ENCODE assay signal across 16 cellular contexts in genomic region chr13:64725492-64725891, GRCh38.
DNase-seq lines count a peak whose midpoint lies in the region; ATAC-seq and TF ChIP-seq lines count a peak whose summit lies in the region.
"Had no signal": no experiment of that assay in that cellular context is flagged by ENCODE, and none has a peak within 500 bp of the region (broad histone marks: within the 10 kb centered on the region; RNA-seq: fewer than 3 reads in every experiment).

No MANE protein-coding gene starts in this region.

- CTCF ChIA-PET in Caco-2 (lab: Charles Lee) = no interaction called here
- CTCF ChIA-PET in WTC11 (lab: Charles Lee) = no interaction called here

- H3K27me3 Mint-ChIP-seq in Caco-2 (ENCODE audit: insufficient read depth, unreplicated experiment) (no peaks in the 10 kb centered on the region), GM23338 (ENCODE audit: insufficient read depth, low read depth, poor library complexity) (peaks cover under 1% of the 10 kb centered on the region), WTC11 (ENCODE audit: low read depth) (no peaks in the 10 kb centered on the region)

- POLR2A ChIA-PET in Caco-2 (lab: Charles Lee) (no interaction called here), WTC11 (lab: Charles Lee) (no interaction called here)

- intact Hi-C loops in Caco-2 (cut with micrococcal nuclease; ENCODE audit: unreplicated experiment) = no loop called here

- H3F3A ChIP-seq in GM23338 (replicated peaks; ENCODE audit: low read depth) = no peaks in the 10 kb centered on the region

- H3K9me3 ChIP-seq in Caco-2 = no peaks in the 10 kb centered on the region
- no peaks in the 10 kb centered on the region for H3K9me3 ChIP-seq in HAP-1
- H3K9me3 ChIP-seq: MG63 had no signal

- no peak overlapping the region for H3K4me3 ChIP-seq in Caco-2 (ENCODE audit: low read depth, low read length)
- no peak overlapping the region for H3K4me3 ChIP-seq in GM23338
- no peak overlapping the region for H3K4me3 ChIP-seq in HAP-1
- H3K4me3 ChIP-seq: MG63 had no signal

- H3K27ac Mint-ChIP-seq in Caco-2 (ENCODE audit: unreplicated experiment) (peak overlapping the region; percentile 22), GM23338 (no peak overlapping the region), WTC11 (0 out of 2 replicates have a peak overlapping the region, but pooled peaks have one; percentile 46)
- H3K27ac Mint-ChIP-seq: CD14-positive monocyte had no signal

- H3K79me2 ChIP-seq in GM23338 (replicated peaks; ENCODE audit: insufficient read depth) = no peaks in the 10 kb centered on the region

- no peaks in the 10 kb centered on the region for H4K20me1 ChIP-seq in GM23338 (replicated peaks; ENCODE audit: insufficient read depth)

- BruUV-seq in Caco-2 (replicated peaks; lab: Mats Ljungman, UMichigan) = no TSS peak

- H2AFZ ChIP-seq in GM23338 = peak overlapping the region; percentile 87; the same call in 1 of the 2 replicates

- in situ Hi-C loops in HAP-1 (cut with MboI; ENCODE audit: low sequenced_read_pairs) (no loop called here), GM13976 (cut with MboI; ENCODE audit: low sequenced_read_pairs, unreplicated experiment) (no loop called here)

- H3K4me2 ChIP-seq in GM23338 = no peak overlapping the region

- no peak for TF ChIP-seq CTCF in Caco-2 (IDR thresholded peaks at IDR 0.05; ENCODE audit: insufficient read depth in 1 of 2, low read depth in 1 of 2, low read length in 1 of 2, severe bottlenecking in 1 of 2, unreplicated experiment in 1 of 2)
- TF ChIP-seq CTCF in GM23338 (conservative IDR thresholded peaks at IDR 0.05; ENCODE audit: low read depth in 2 of 2) = no peak
- no peak for TF ChIP-seq CTCF in WTC11 (IDR thresholded peaks at IDR 0.05)
- TF ChIP-seq CTCF in GM13976 (IDR thresholded peaks at IDR 0.05; ENCODE audit: borderline replicate concordance, control extremely low read depth, extremely low read depth, insufficient read depth, missing control alignments) = no peak

- H3K36me3 Mint-ChIP-seq in Caco-2 (ENCODE audit: insufficient read depth, unreplicated experiment) (no peaks in the 10 kb centered on the region), GM23338 (ENCODE audit: low read depth) (no peaks in the 10 kb centered on the region), WTC11 (no peaks in the 10 kb centered on the region)
- H3K36me3 Mint-ChIP-seq: CD14-positive monocyte had no signal

- ATAC-seq in GM23338 (no peak), WTC11 (no peak), GM18858 (IDR thresholded peaks at IDR 0.05; ENCODE audit: unreplicated experiment) (no peak)

- DNase-seq in Caco-2 (no peak), GM23338 (ENCODE audit: low spot score) (no peak), MV-4-11 (lab: John Stamatoyannopoulos, UW) (peak; percentile 16), WTC11 (ENCODE audit: low spot score) (no peak), HAP-1 (ENCODE audit: low spot score in 2 of 2) (no peak), GM13976 (ENCODE audit: low spot score) (no peak), substantia nigra (lab: John Stamatoyannopoulos, UW) (no peak)
- DNase-seq: GF-D8, KG1, MG63, NCI-H187 treated with DMSO at 0.1 percent for 48 hours, NCI-H82, SHP77 treated with DMSO at 0.1 percent for 48 hours, SW 1271 had no signal

- no peaks in the 10 kb centered on the region for H3K36me3 ChIP-seq in Caco-2 (ENCODE audit: control insufficient read depth, insufficient read depth, low read length)
- H3K36me3 ChIP-seq in GM23338 (ENCODE audit: insufficient read depth) = no peaks in the 10 kb centered on the region
- H3K36me3 ChIP-seq in HAP-1 (replicated peaks) = no peaks in the 10 kb centered on the region
- H3K36me3 ChIP-seq: MG63 had no signal

- H3K9me3 Mint-ChIP-seq in Caco-2 (ENCODE audit: unreplicated experiment) = peaks cover 21% of the 10 kb centered on the region
- no peaks in the 10 kb centered on the region for H3K9me3 Mint-ChIP-seq in GM23338
- peaks cover under 1% of the 10 kb centered on the region; the same call in 1 of the 2 replicates for H3K9me3 Mint-ChIP-seq in WTC11

- H3K4me1 ChIP-seq in Caco-2 (peaks cover 15% of the 10 kb centered on the region), GM23338 (ENCODE audit: insufficient read depth) (peaks cover 9% of the 10 kb centered on the region), HAP-1 (peaks cover 13% of the 10 kb centered on the region)

- no peaks in the 10 kb centered on the region for H3K9me2 ChIP-seq in GM23338 (ENCODE audit: insufficient read depth)

- no peak overlapping the region for H3K27ac ChIP-seq in GM23338 (ENCODE audit: low read depth)
- H3K27ac ChIP-seq in substantia nigra (ENCODE audit: low read depth, low read length, poor library complexity, severe bottlenecking) = no peak overlapping the region

- H3K4me1 Mint-ChIP-seq in Caco-2 (ENCODE audit: low read depth, unreplicated experiment) (peaks cover 27% of the 10 kb centered on the region), GM23338 (peaks cover 3% of the 10 kb centered on the region; the same call in 2 of the 3 replicates), WTC11 (peaks cover 4% of the 10 kb centered on the region; the same call in 1 of the 2 replicates)
- H3K4me1 Mint-ChIP-seq: CD14-positive monocyte had no signal

- H3K4me3 Mint-ChIP-seq in Caco-2 (ENCODE audit: unreplicated experiment) = no peak overlapping the region
- no peak overlapping the region for H3K4me3 Mint-ChIP-seq in GM23338
- H3K4me3 Mint-ChIP-seq in WTC11 = no peak overlapping the region
- H3K4me3 Mint-ChIP-seq: CD14-positive monocyte had no signal

- H3K27me3 ChIP-seq in Caco-2 (replicated peaks; ENCODE audit: control insufficient read depth, insufficient read depth, low read length) (no peaks in the 10 kb centered on the region), GM23338 (ENCODE audit: insufficient read depth) (no peaks in the 10 kb centered on the region), HAP-1 (ENCODE audit: low read depth) (no peaks in the 10 kb centered on the region)
- H3K27me3 ChIP-seq: MG63 had no signal

TF ChIP-seq in GM23338, 12 proteins besides CTCF, POLR2A, EP300 and RAD21:
- no peak for TF ChIP-seq EZH2phosphoT487 (IDR thresholded peaks at IDR 0.05; ENCODE audit: unreplicated experiment)
- no peak for TF ChIP-seq EZH2 (IDR thresholded peaks at IDR 0.05; ENCODE audit: low read depth, unreplicated experiment)
- TF ChIP-seq STAT1 (IDR thresholded peaks at IDR 0.05; ENCODE audit: unreplicated experiment) = no peak
- TF ChIP-seq ZNF114 (CRISPR knock-in tag; IDR thresholded peaks at IDR 0.05) = no peak
- no peak for TF ChIP-seq ZNF331 (CRISPR knock-in tag; IDR thresholded peaks at IDR 0.05; ENCODE audit: low read depth)

TF ChIP-seq in WTC11, 78 proteins besides CTCF, POLR2A, EP300 and RAD21 (continues in another document):
- TF ChIP-seq, protein P1, sequence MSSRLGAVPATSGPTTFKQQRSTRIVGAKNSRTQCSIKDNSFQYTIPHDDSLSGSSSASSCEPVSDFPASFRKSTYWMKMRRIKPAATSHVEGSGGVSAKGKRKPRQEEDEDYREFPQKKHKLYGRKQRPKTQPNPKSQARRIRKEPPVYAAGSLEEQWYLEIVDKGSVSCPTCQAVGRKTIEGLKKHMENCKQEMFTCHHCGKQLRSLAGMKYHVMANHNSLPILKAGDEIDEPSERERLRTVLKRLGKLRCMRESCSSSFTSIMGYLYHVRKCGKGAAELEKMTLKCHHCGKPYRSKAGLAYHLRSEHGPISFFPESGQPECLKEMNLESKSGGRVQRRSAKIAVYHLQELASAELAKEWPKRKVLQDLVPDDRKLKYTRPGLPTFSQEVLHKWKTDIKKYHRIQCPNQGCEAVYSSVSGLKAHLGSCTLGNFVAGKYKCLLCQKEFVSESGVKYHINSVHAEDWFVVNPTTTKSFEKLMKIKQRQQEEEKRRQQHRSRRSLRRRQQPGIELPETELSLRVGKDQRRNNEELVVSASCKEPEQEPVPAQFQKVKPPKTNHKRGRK (CRISPR knock-in tag; IDR thresholded peaks at IDR 0.05; ENCODE audit: borderline replicate concordance) = no peak
- TF ChIP-seq, protein P2, sequence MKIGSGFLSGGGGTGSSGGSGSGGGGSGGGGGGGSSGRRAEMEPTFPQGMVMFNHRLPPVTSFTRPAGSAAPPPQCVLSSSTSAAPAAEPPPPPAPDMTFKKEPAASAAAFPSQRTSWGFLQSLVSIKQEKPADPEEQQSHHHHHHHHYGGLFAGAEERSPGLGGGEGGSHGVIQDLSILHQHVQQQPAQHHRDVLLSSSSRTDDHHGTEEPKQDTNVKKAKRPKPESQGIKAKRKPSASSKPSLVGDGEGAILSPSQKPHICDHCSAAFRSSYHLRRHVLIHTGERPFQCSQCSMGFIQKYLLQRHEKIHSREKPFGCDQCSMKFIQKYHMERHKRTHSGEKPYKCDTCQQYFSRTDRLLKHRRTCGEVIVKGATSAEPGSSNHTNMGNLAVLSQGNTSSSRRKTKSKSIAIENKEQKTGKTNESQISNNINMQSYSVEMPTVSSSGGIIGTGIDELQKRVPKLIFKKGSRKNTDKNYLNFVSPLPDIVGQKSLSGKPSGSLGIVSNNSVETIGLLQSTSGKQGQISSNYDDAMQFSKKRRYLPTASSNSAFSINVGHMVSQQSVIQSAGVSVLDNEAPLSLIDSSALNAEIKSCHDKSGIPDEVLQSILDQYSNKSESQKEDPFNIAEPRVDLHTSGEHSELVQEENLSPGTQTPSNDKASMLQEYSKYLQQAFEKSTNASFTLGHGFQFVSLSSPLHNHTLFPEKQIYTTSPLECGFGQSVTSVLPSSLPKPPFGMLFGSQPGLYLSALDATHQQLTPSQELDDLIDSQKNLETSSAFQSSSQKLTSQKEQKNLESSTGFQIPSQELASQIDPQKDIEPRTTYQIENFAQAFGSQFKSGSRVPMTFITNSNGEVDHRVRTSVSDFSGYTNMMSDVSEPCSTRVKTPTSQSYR (CRISPR knock-in tag; IDR thresholded peaks at IDR 0.05) = no peak
- TF ChIP-seq, protein P3, sequence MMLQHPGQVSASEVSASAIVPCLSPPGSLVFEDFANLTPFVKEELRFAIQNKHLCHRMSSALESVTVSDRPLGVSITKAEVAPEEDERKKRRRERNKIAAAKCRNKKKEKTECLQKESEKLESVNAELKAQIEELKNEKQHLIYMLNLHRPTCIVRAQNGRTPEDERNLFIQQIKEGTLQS (CRISPR knock-in tag; conservative IDR thresholded peaks at IDR 0.05) = no peak
- no peak for TF ChIP-seq ZNF423 (CRISPR knock-in tag; IDR thresholded peaks at IDR 0.05)
- no peak for TF ChIP-seq IRF2 (CRISPR knock-in tag; IDR thresholded peaks at IDR 0.05; ENCODE audit: borderline replicate concordance, low read depth)
